14 cellular contexts compared by ENCODE assay signal in genomic region chr1:173444757-173445156, GRCh38. TPM values are rescaled to one million over a fixed set of nuclear protein-coding genes. Genes with fewer than 3 reads are reported as not detected.
A peak's percentile ranks its signal among the peaks of the same experiment; 100 is the strongest.
DNase-seq lines count a peak whose midpoint lies in the region; ATAC-seq and TF ChIP-seq lines count a peak whose summit lies in the region.
"Had no signal": no experiment of that assay in that cellular context is flagged by ENCODE, and none has a peak within 500 bp of the region (broad histone marks: within the 10 kb centered on the region; RNA-seq: fewer than 3 reads in every experiment).

No MANE protein-coding gene starts in this region.

- H2AFZ ChIP-seq in hepatocyte: no peak overlapping the region
- H2AFZ ChIP-seq: parathyroid adenoma had no signal

- H3K36me3 ChIP-seq in hepatocyte (replicated peaks; ENCODE audit: insufficient read depth, low read depth) (no peaks in the 10 kb centered on the region), aorta (ENCODE audit: control insufficient read depth in 1 of 2, insufficient read depth in 2 of 2, low read length in 1 of 2) (no peaks in the 10 kb centered on the region)

- DNase-seq in GM12865 (ENCODE audit: low read depth) (peak; percentile 48), RPMI8226 (peak; percentile 50), hepatocyte (ENCODE audit: low spot score) (no peak), occipital lobe (lab: John Stamatoyannopoulos, UW) (no peak), aorta (no peak), omental fat pad (ENCODE audit: low spot score) (no peak)
- DNase-seq: anterior cingulate cortex, dorsolateral prefrontal cortex, GF-D8, immature natural killer cell had no signal

- intact Hi-C loops in aorta (cut with DNase I): no loop called here

- no peaks in the 10 kb centered on the region for H4K20me1 ChIP-seq in hepatocyte (ENCODE audit: insufficient read depth, poor library complexity, severe bottlenecking)

- peaks cover 16% of the 10 kb centered on the region for H3K79me2 ChIP-seq in hepatocyte
- H3K79me2 ChIP-seq: parathyroid adenoma had no signal

- H3K27ac ChIP-seq in hepatocyte (peak overlapping the region; percentile 32), aorta (ENCODE audit: low read depth in 1 of 2, low read length in 2 of 2) (no peak overlapping the region)
- H3K27ac ChIP-seq: dorsolateral prefrontal cortex, HL-60, parathyroid adenoma had no signal

- H3K4me1 ChIP-seq in hepatocyte (ENCODE audit: insufficient read depth) (no peaks in the 10 kb centered on the region), aorta (ENCODE audit: control insufficient read depth in 1 of 2, insufficient read depth in 2 of 2, low read length in 2 of 2) (peaks cover 0 to 3% of the 10 kb centered on the region in 2 donors)
- H3K4me1 ChIP-seq: parathyroid adenoma had no signal

- no peak for TF ChIP-seq CTCF in GM12865 (IDR thresholded peaks at IDR 0.05; ENCODE audit: insufficient read depth, low read depth, low read length, missing control alignments)
- no peak for TF ChIP-seq CTCF in hepatocyte (IDR thresholded peaks at IDR 0.05; ENCODE audit: poor library complexity)
- no peak for TF ChIP-seq CTCF in omental fat pad (IDR thresholded peaks at IDR 0.05)

- peak; percentile 51 for ATAC-seq in GM21717 (IDR thresholded peaks at IDR 0.05; ENCODE audit: unreplicated experiment)
- no peak for ATAC-seq in aorta (ENCODE audit: low FRiP score)
- ATAC-seq in omental fat pad (ENCODE audit: low FRiP score): no peak
- no peak for ATAC-seq in HG03045 (IDR thresholded peaks at IDR 0.05; ENCODE audit: unreplicated experiment)

- H3K4me3 ChIP-seq in GM12865 (ENCODE audit: low read depth, low read length) (no peak overlapping the region), hepatocyte (no peak overlapping the region), aorta (ENCODE audit: low read length in 2 of 2) (no peak overlapping the region)
- H3K4me3 ChIP-seq: dorsolateral prefrontal cortex had no signal

- no peaks in the 10 kb centered on the region for H3K9me2 ChIP-seq in hepatocyte (replicated peaks; ENCODE audit: insufficient read depth)

- peak overlapping the region; percentile 35 for H3K4me2 ChIP-seq in hepatocyte

- no peaks in the 10 kb centered on the region for H3K9me3 ChIP-seq in hepatocyte (ENCODE audit: low read depth)
- no peaks in the 10 kb centered on the region for H3K9me3 ChIP-seq in aorta (ENCODE audit: control insufficient read depth, low read length)

- no peaks in the 10 kb centered on the region for H3K27me3 ChIP-seq in hepatocyte
- H3K27me3 ChIP-seq in aorta (ENCODE audit: control insufficient read depth in 1 of 2, insufficient read depth in 2 of 2, low read length in 1 of 2): no peaks in the 10 kb centered on the region
- H3K27me3 ChIP-seq: dorsolateral prefrontal cortex had no signal

- WGBS in hepatocyte (ENCODE audit: low lambda C conversion rate, missing lambda C conversion rate): 71% methylated on average over 1 of the region's 1 CpG
- 91 to 98% methylated on average over 1 of the region's 1 CpG for WGBS in aorta, 2 donors

RNA-seq across cellular contexts. Expression of gene PRDX6, which starts 32.4 kb away (rescaled TPM):
- total RNA-seq in hepatocyte (350 and 371 TPM in 2 replicates), occipital lobe (38.4 TPM), aorta (100 to 1,000 TPM; 130 to 170 TPM), omental fat pad (100 to 1,000 TPM; 455 to 981 (median 633) TPM)
- polyA plus RNA-seq in hepatocyte (400 and 401 TPM in 2 replicates), aorta (100 to 1,000 TPM; 133 to 205 TPM)

Comparison
In these comparisons a context has a peak if more than half of its experiments do, and no peak if none do; other contexts are left out.
1. DNase-seq: peak in GM12865 (single experiment) and RPMI8226 (single experiment); none in hepatocyte (single experiment), occipital lobe (single experiment), aorta (0 of 2) and omental fat pad (single experiment).